In genomic region chr4:40688446-40689095, GRCh38 we compare ENCODE assay signal across 25 cellular contexts. TPM values are rescaled to one million over a fixed set of nuclear protein-coding genes. Genes with fewer than 3 reads are reported as not detected.
DNase-seq lines count a peak whose midpoint lies in the region; ATAC-seq and TF ChIP-seq lines count a peak whose summit lies in the region.
"Had no signal": no experiment of that assay in that cellular context is flagged by ENCODE, and none has a peak within 500 bp of the region (broad histone marks: within the 10 kb centered on the region; RNA-seq: fewer than 3 reads in every experiment).

No MANE protein-coding gene starts in this region.

- TF ChIP-seq CTCF in foreskin keratinocyte (conservative IDR thresholded peaks at IDR 0.05), result no peak

- H3K27ac Mint-ChIP-seq in activated CD4-positive, alpha-beta T cell treated with anti-CD3 and anti-CD28 coated beads for 36 hours, result peak overlapping the region; percentile 91
- H3K27ac Mint-ChIP-seq in naive thymus-derived CD4-positive, alpha-beta T cell, result peak overlapping the region in 1 of 9 donors; percentile 79
- H3K27ac Mint-ChIP-seq: naive thymus-derived CD8-positive, alpha-beta T cell had no signal

- ATAC-seq in activated CD4-positive, alpha-beta T cell treated with anti-CD3 and anti-CD28 coated beads for 36 hours, result peak; percentile 97
- ATAC-seq in foreskin keratinocyte, result peak; percentile 35
- ATAC-seq in HG02571 (IDR thresholded peaks at IDR 0.05; ENCODE audit: unreplicated experiment), result no peak
- no peak for ATAC-seq in naive thymus-derived CD4-positive, alpha-beta T cell
- ATAC-seq: naive thymus-derived CD8-positive, alpha-beta T cell; sciatic nerve; SK-N-SH treated with all-trans-retinoic acid at 6 μM for 48 hours had no signal

- CTCF ChIA-PET in activated CD4-positive, alpha-beta T cell treated with anti-CD3 and anti-CD28 coated beads for 36 hours (lab: Charles Lee), result interaction anchor here (0.6 to 1.4 kb wide), 7 partner anchors 10 to 184 kb away, joined by 3 to 8 read pairs (median 4); no protein-coding TSS in a partner anchor
- CTCF ChIA-PET in naive thymus-derived CD4-positive, alpha-beta T cell (lab: Charles Lee), result no interaction called here

- H3K4me3 Mint-ChIP-seq in activated CD4-positive, alpha-beta T cell treated with anti-CD3 and anti-CD28 coated beads for 36 hours, result no peak overlapping the region
- H3K4me3 Mint-ChIP-seq in naive thymus-derived CD4-positive, alpha-beta T cell, result peak overlapping the region in 1 of 10 donors; percentile 42
- H3K4me3 Mint-ChIP-seq: naive thymus-derived CD8-positive, alpha-beta T cell had no signal

- peaks cover 8% of the 10 kb centered on the region for H3K4me1 ChIP-seq in foreskin keratinocyte
- no peaks in the 10 kb centered on the region for H3K4me1 ChIP-seq in naive thymus-derived CD4-positive, alpha-beta T cell (ENCODE audit: control insufficient read depth in 2 of 2, insufficient read depth in 2 of 2, low read length in 2 of 2)
- H3K4me1 ChIP-seq: transverse colon had no signal

- H3K36me3 ChIP-seq in naive thymus-derived CD4-positive, alpha-beta T cell (ENCODE audit: control insufficient read depth in 2 of 3, insufficient read depth in 3 of 3, low read length in 3 of 3), result no peaks in the 10 kb centered on the region
- H3K36me3 ChIP-seq: ovary, stomach, transverse colon had no signal

- DNase-seq in activated CD4-positive, alpha-beta T cell treated with anti-CD3 and anti-CD28 coated beads for 36 hours, result peak; percentile 57
- DNase-seq in activated CD4-positive, alpha-beta T cell treated with anti-CD3 and anti-CD28 coated beads, Interleukin-2, amount 50 U/mL, for 1 hour, result no peak
- peak; percentile 51 for DNase-seq in stimulated activated CD4-positive, alpha-beta T cell treated with anti-CD3 and anti-CD28 coated beads, Interleukin-1b, Interleukin-23, amount 100 ng/mL, for 48 hours
- no peak for DNase-seq in stimulated activated CD4-positive, alpha-beta T cell treated with anti-CD3 and anti-CD28 coated beads, Interleukin-4, amount 100 ng/mL, for 1 hour
- DNase-seq in foreskin keratinocyte, result peak in 1 of 2 donors; percentile 40
- DNase-seq in head of caudate nucleus, result no peak
- DNase-seq in naive thymus-derived CD4-positive, alpha-beta T cell, result no peak
- DNase-seq: 8988T; anterior cingulate cortex; caudate nucleus; DMS79; dorsolateral prefrontal cortex; foreskin melanocyte; GM23248; mesenchymal stem cell; naive thymus-derived CD8-positive, alpha-beta T cell; NCI-H1417; NCI-H524; ovary; stomach; transverse colon had no signal

- H3K4me1 Mint-ChIP-seq in activated CD4-positive, alpha-beta T cell treated with anti-CD3 and anti-CD28 coated beads for 36 hours, result peaks cover 15% of the 10 kb centered on the region
- peaks cover 0 to 16% (median 0%) of the 10 kb centered on the region in 7 donors for H3K4me1 Mint-ChIP-seq in naive thymus-derived CD4-positive, alpha-beta T cell
- H3K4me1 Mint-ChIP-seq: naive thymus-derived CD8-positive, alpha-beta T cell had no signal

- peaks cover 1% of the 10 kb centered on the region for H3K27me3 Mint-ChIP-seq in activated CD4-positive, alpha-beta T cell treated with anti-CD3 and anti-CD28 coated beads for 36 hours
- peaks cover 0 to 3% (median 0%) of the 10 kb centered on the region in 5 donors for H3K27me3 Mint-ChIP-seq in naive thymus-derived CD4-positive, alpha-beta T cell

- no peaks in the 10 kb centered on the region for H3K27me3 ChIP-seq in foreskin keratinocyte
- H3K27me3 ChIP-seq in naive thymus-derived CD4-positive, alpha-beta T cell (ENCODE audit: control insufficient read depth in 2 of 2, insufficient read depth in 2 of 2, low read length in 2 of 2), result no peaks in the 10 kb centered on the region
- H3K27me3 ChIP-seq: dorsolateral prefrontal cortex, ovary, stomach, transverse colon had no signal

- POLR2A ChIA-PET in activated CD4-positive, alpha-beta T cell treated with anti-CD3 and anti-CD28 coated beads for 36 hours (lab: Charles Lee), result interaction anchor here (0.6 to 1.2 kb wide), 4 partner anchors 12 to 453 kb away, joined by 3 to 12 read pairs (median 4); no protein-coding TSS in a partner anchor
- POLR2A ChIA-PET in naive thymus-derived CD4-positive, alpha-beta T cell (lab: Charles Lee), result no interaction called here

- H3K9me3 ChIP-seq in naive thymus-derived CD4-positive, alpha-beta T cell (ENCODE audit: control insufficient read depth in 2 of 3, low read length in 3 of 3), result no peaks in the 10 kb centered on the region
- H3K9me3 ChIP-seq: ovary, stomach, transverse colon had no signal

- H3K9me3 Mint-ChIP-seq in activated CD4-positive, alpha-beta T cell treated with anti-CD3 and anti-CD28 coated beads for 36 hours (ENCODE audit: low read depth), result no peaks in the 10 kb centered on the region
- peaks cover 0 to 6% (median 0%) of the 10 kb centered on the region in 11 donors for H3K9me3 Mint-ChIP-seq in naive thymus-derived CD4-positive, alpha-beta T cell

- H3K4me3 ChIP-seq in naive thymus-derived CD4-positive, alpha-beta T cell (ENCODE audit: low read length), result no peak overlapping the region
- H3K4me3 ChIP-seq: dorsolateral prefrontal cortex, GM23248, ovary, stomach, transverse colon had no signal

- intact Hi-C loops in activated CD4-positive, alpha-beta T cell treated with anti-CD3 and anti-CD28 coated beads for 36 hours (cut with DNase I, micrococcal nuclease), result loop anchor here (1.0 to 2.0 kb wide), 5 partner anchors 14 to 33 kb away; no protein-coding TSS in a partner anchor
- intact Hi-C loops in head of caudate nucleus (cut with DNase I), result no loop called here
- intact Hi-C loops in naive thymus-derived CD4-positive, alpha-beta T cell (cut with micrococcal nuclease), result loop anchor here in 1 of 2 donors (1.0 kb wide), 1 partner anchor 15 kb away; no protein-coding TSS in a partner anchor

- no peaks in the 10 kb centered on the region for H3K36me3 Mint-ChIP-seq in activated CD4-positive, alpha-beta T cell treated with anti-CD3 and anti-CD28 coated beads for 36 hours (ENCODE audit: low read depth)
- H3K36me3 Mint-ChIP-seq in naive thymus-derived CD4-positive, alpha-beta T cell, result peaks cover 0 to 9% (median 0%) of the 10 kb centered on the region in 5 donors
- H3K36me3 Mint-ChIP-seq: naive thymus-derived CD8-positive, alpha-beta T cell had no signal

- H3K27ac ChIP-seq in foreskin keratinocyte, result no peak overlapping the region
- no peak overlapping the region for H3K27ac ChIP-seq in naive thymus-derived CD4-positive, alpha-beta T cell (ENCODE audit: low read depth, low read length)
- H3K27ac ChIP-seq: dorsolateral prefrontal cortex, epithelial cell of prostate, GM23248, ovary, stomach, transverse colon had no signal

RNA-seq across cellular contexts. Expression of gene RBM47, which starts 58.9 kb away (rescaled TPM):
- total RNA-seq in activated CD4-positive, alpha-beta T cell treated with anti-CD3 and anti-CD28 coated beads for 36 hours, result 1 to 10 TPM; 3.2 to 4.4 TPM
- 13.9 and 14.0 TPM in 2 replicates for total RNA-seq in foreskin keratinocyte
- 2.6 and 3.3 TPM in 2 replicates for polyA plus RNA-seq in foreskin keratinocyte
- total RNA-seq in naive thymus-derived CD4-positive, alpha-beta T cell, result 10 to 100 TPM in 1 of 5 experiments, 1 to 10 TPM in 4; 1.8 to 47.2 (median 2.6) TPM
- polyA plus RNA-seq in naive thymus-derived CD4-positive, alpha-beta T cell, result under 1 TPM; 0.17 to 0.91 TPM

Comparison
In these comparisons a context has a peak if more than half of its experiments do, and no peak if none do; other contexts are left out.
1. DNase-seq: peak in activated CD4-positive, alpha-beta T cell treated with anti-CD3 and anti-CD28 coated beads for 36 hours (single experiment) and stimulated activated CD4-positive, alpha-beta T cell treated with anti-CD3 and anti-CD28 coated beads, Interleukin-1b, Interleukin-23, amount 100 ng/mL, for 48 hours (single experiment); none in activated CD4-positive, alpha-beta T cell treated with anti-CD3 and anti-CD28 coated beads, Interleukin-2, amount 50 U/mL, for 1 hour (single experiment), stimulated activated CD4-positive, alpha-beta T cell treated with anti-CD3 and anti-CD28 coated beads, Interleukin-4, amount 100 ng/mL, for 1 hour (single experiment), head of caudate nucleus (0 of 42) and naive thymus-derived CD4-positive, alpha-beta T cell (0 of 9).
2. ATAC-seq: peak in activated CD4-positive, alpha-beta T cell treated with anti-CD3 and anti-CD28 coated beads for 36 hours (single experiment) and foreskin keratinocyte (single experiment); none in HG02571 (single experiment) and naive thymus-derived CD4-positive, alpha-beta T cell (single experiment).